Comparison of ENCODE assay signal across 19 cellular contexts in genomic region chr2:159720676-159721075, GRCh38.
"Had no signal": no experiment of that assay in that cellular context is flagged by ENCODE, and none has a peak within 500 bp of the region (broad histone marks: within the 10 kb centered on the region; RNA-seq: fewer than 3 reads in every experiment).

No MANE protein-coding gene starts in this region.

- DNase-seq: activated CD4-positive, alpha-beta T cell treated with anti-CD3 and anti-CD28 coated beads, Interleukin-2, amount 50 U/mL, for 48 hours; activated naive CD4-positive, alpha-beta T cell treated with Interleukin-2 at 50 U/mL for 16 hours; aorta; brain microvascular endothelial cell; central memory CD4-positive, alpha-beta T cell; colonic mucosa; erythroblast; head of caudate nucleus; kidney; midbrain; pancreas; sigmoid colon; spleen; stimulated activated CD4-positive, alpha-beta T cell treated with anti-CD3 and anti-CD28 coated beads, Interleukin-4, amount 100 ng/mL, for 4 hours; stimulated activated naive B cell treated with anti-CD40 and anti-IgM and Interleukin-4, amounts not matched to agents 10 μg/mL and 1 μg/mL and 100 μg/mL, for 72 hours; thyroid gland; WERI-Rb-1 had no signal

- H3K27me3 ChIP-seq: brain microvascular endothelial cell, colonic mucosa, pancreas, sigmoid colon, spleen, thyroid gland had no signal

- H3K27me3 Mint-ChIP-seq: activated T-helper 17 cell treated with anti-CD3 and anti-CD28 coated beads, Interleukin-2, amount 50 U/mL, for 72 hours; stimulated activated naive B cell treated with anti-CD40 and anti-IgM and Interleukin-4, amounts not matched to agents 10 μg/mL and 1 μg/mL and 100 μg/mL, for 72 hours had no signal

- H3K4me3 ChIP-seq: colonic mucosa, pancreas, sigmoid colon, spleen, thyroid gland had no signal

- H3K27ac ChIP-seq: brain microvascular endothelial cell, colonic mucosa, pancreas, sigmoid colon, thyroid gland, WERI-Rb-1 had no signal

- ATAC-seq: activated T-helper 17 cell treated with anti-CD3 and anti-CD28 coated beads, Interleukin-2, amount 50 U/mL, for 72 hours; left lobe of liver; pancreas; stimulated activated naive B cell treated with anti-CD40 and anti-IgM and Interleukin-4, amounts not matched to agents 10 μg/mL and 1 μg/mL and 100 μg/mL, for 72 hours had no signal

- H3K9me3 ChIP-seq: colonic mucosa, pancreas, sigmoid colon, thyroid gland had no signal

- H3K27ac Mint-ChIP-seq: activated T-helper 17 cell treated with anti-CD3 and anti-CD28 coated beads, Interleukin-2, amount 50 U/mL, for 72 hours had no signal

- H3K9me3 Mint-ChIP-seq: activated T-helper 17 cell treated with anti-CD3 and anti-CD28 coated beads, Interleukin-2, amount 50 U/mL, for 72 hours had no signal

- H3K4me3 Mint-ChIP-seq: stimulated activated naive B cell treated with anti-CD40 and anti-IgM and Interleukin-4, amounts not matched to agents 10 μg/mL and 1 μg/mL and 100 μg/mL, for 72 hours had no signal

- H3K36me3 ChIP-seq: pancreas had no signal

- H3K4me1 ChIP-seq: colonic mucosa had no signal
